7 cellular contexts compared by ENCODE assay signal in genomic region chr1:56477164-56478111, GRCh38.
DNase-seq lines count a peak whose midpoint lies in the region; ATAC-seq, FAIRE-seq and TF ChIP-seq lines count a peak whose summit lies in the region.

No MANE protein-coding gene starts in this region.

- H3K27me3 Mint-ChIP-seq in chondrocyte (ENCODE audit: low read depth), result no peaks in the 10 kb centered on the region

- no peak for TF ChIP-seq POLR2A in spleen (IDR thresholded peaks at IDR 0.05)

- TF ChIP-seq CTCF in chondrocyte (IDR thresholded peaks at IDR 0.05) (no peak), kidney epithelial cell (IDR thresholded peaks at IDR 0.05; ENCODE audit: insufficient read depth, low read length, poor library complexity, severe bottlenecking) (no peak), spleen (IDR thresholded peaks at IDR 0.05 in 8 of 11, conservative IDR thresholded peaks at IDR 0.05 in 3 of 11) (no peak)

- peak overlapping the region; percentile 72 for H3K4me3 Mint-ChIP-seq in chondrocyte (ENCODE audit: unreplicated experiment)

- peak overlapping the region; percentile 47 for H3K4me3 ChIP-seq in kidney epithelial cell (ENCODE audit: low read depth, low read length)
- peak overlapping the region; percentile 24 to 67 (median 44) for H3K4me3 ChIP-seq in spleen

- H3K9me3 ChIP-seq in spleen, result no peaks in the 10 kb centered on the region

- H3K27ac Mint-ChIP-seq in chondrocyte (ENCODE audit: unreplicated experiment), result no peak overlapping the region

- peaks cover 3% of the 10 kb centered on the region for H3K4me1 Mint-ChIP-seq in chondrocyte (ENCODE audit: low read depth)

- no peak for DNase-seq in chondrocyte (ENCODE audit: low spot score)
- DNase-seq in kidney epithelial cell (ENCODE audit: low read depth), result peak; percentile 10
- DNase-seq in spleen, result peak; percentile 85
- DNase-seq in urothelium cell line (ENCODE audit: low spot score), result no peak
- DNase-seq in HUDEP-2 (lab: John Stamatoyannopoulos, UW; ENCODE audit: unreplicated experiment in 76 of 76), result no peak
- DNase-seq in RPMI8226, result no peak

- no peak for FAIRE-seq in urothelium cell line (lab: Jason Lieb, UNC)

- ATAC-seq in HG02759 (IDR thresholded peaks at IDR 0.05; ENCODE audit: unreplicated experiment), result peak; percentile 62

- no peaks in the 10 kb centered on the region for H3K36me3 Mint-ChIP-seq in chondrocyte (ENCODE audit: low read depth)

- H3K27ac ChIP-seq in spleen, result peak overlapping the region; percentile 51 to 90 (median 83)

- no peaks in the 10 kb centered on the region for H3K36me3 ChIP-seq in kidney epithelial cell (ENCODE audit: control insufficient read depth, insufficient read depth, low read length)
- H3K36me3 ChIP-seq in spleen, result no peaks in the 10 kb centered on the region

- WGBS in spleen, 5 donors, result 6 to 11% (median 7%) methylated on average over 47 to 62 of the region's 62 CpGs

- H3K27me3 ChIP-seq in kidney epithelial cell (ENCODE audit: control insufficient read depth, insufficient read depth, low read length) (no peaks in the 10 kb centered on the region), spleen (replicated peaks in 1 of 7) (peaks cover 0 to 26% (median 0%) of the 10 kb centered on the region in 7 donors)

- intact Hi-C loops in spleen (cut with DNase I; ENCODE audit: low total_unique reads), result no loop called here

- H3K9me3 Mint-ChIP-seq in chondrocyte (ENCODE audit: low read depth), result no peaks in the 10 kb centered on the region

- peaks cover 12 to 48% (median 35%) of the 10 kb centered on the region in 6 donors for H3K4me1 ChIP-seq in spleen

Comparison
In these comparisons a context has a peak if more than half of its experiments do, and no peak if none do; other contexts are left out.
1. DNase-seq: peak in kidney epithelial cell (single experiment) and spleen (single experiment); none in chondrocyte (single experiment), urothelium cell line (single experiment), HUDEP-2 (0 of 76) and RPMI8226 (single experiment).